In genomic region chr12:100253437-100253836, GRCh38 we compare ENCODE assay signal across 28 cellular contexts. TPM values are rescaled to one million over a fixed set of nuclear protein-coding genes. Genes with fewer than 3 reads are reported as not detected.
"Had no signal": no experiment of that assay in that cellular context is flagged by ENCODE, and none has a peak within 500 bp of the region (broad histone marks: within the 10 kb centered on the region; RNA-seq: fewer than 3 reads in every experiment).

No MANE protein-coding gene starts in this region.

- ATAC-seq: activated T-helper 17 cell treated with anti-CD3 and anti-CD28 coated beads, Interleukin-2, amount 50 U/mL, for 72 hours; effector memory CD8-positive, alpha-beta T cell; foreskin keratinocyte; gastrocnemius medialis; WTC11 had no signal

- FAIRE-seq: astrocyte, bronchial epithelial cell had no signal

- DNase-seq: activated CD4-positive, alpha-beta memory T cell treated with anti-CD3 and anti-CD28 coated beads, Interleukin-2, amount 10 ng/mL, durations not matched to agents 7 days and 5 days; activated CD4-positive, alpha-beta T cell treated with anti-CD3 and anti-CD28 coated beads for 1 hour; activated CD4-positive, alpha-beta T cell treated with anti-CD3 and anti-CD28 coated beads for 4 hours; activated CD4-positive, alpha-beta T cell treated with anti-CD3 and anti-CD28 coated beads, Interleukin-2, amount 10 ng/mL, durations not matched to agents 7 days and 5 days; activated CD4-positive, alpha-beta T cell treated with anti-CD3 and anti-CD28 coated beads, Interleukin-2, amount 50 U/mL, for 4 hours; activated CD8-positive, alpha-beta memory T cell treated with anti-CD3 and anti-CD28 coated beads, Interleukin-2, amount 50 U/mL, for 48 hours; activated effector memory CD4-positive, alpha-beta T cell treated with Interleukin-2 at 50 U/mL for 16 hours; activated gamma-delta T cell treated with Interleukin-2 at 50 U/mL for 16 hours; activated naive CD4-positive, alpha-beta T cell treated with anti-CD3 and anti-CD28 coated beads, Interleukin-2, amount 50 U/mL, for 16 hours; activated naive CD4-positive, alpha-beta T cell treated with Interleukin-2 at 50 U/mL for 16 hours; activated T-cell treated with anti-CD3 and anti-CD28 coated beads for 4 hours; activated T-cell treated with anti-CD3 and anti-CD28 coated beads, Interleukin-2, amount 50 U/mL, for 24 hours; amniotic stem cell; anterior cingulate cortex; brain microvascular endothelial cell; dorsolateral prefrontal cortex; effector CD4-positive, alpha-beta T cell; effector memory CD8-positive, alpha-beta T cell; erythroblast; foreskin keratinocyte; gastrocnemius medialis; T-helper 2 cell had no signal

- H3K4me1 ChIP-seq: esophagus muscularis mucosa, foreskin keratinocyte, gastrocnemius medialis had no signal

- H3K4me3 ChIP-seq: coronary artery, dorsolateral prefrontal cortex, esophagus muscularis mucosa, gastrocnemius medialis had no signal

- H3K27ac ChIP-seq: brain microvascular endothelial cell, coronary artery, dorsolateral prefrontal cortex, esophagus muscularis mucosa, foreskin keratinocyte, gastrocnemius medialis had no signal

- H3K36me3 ChIP-seq: brain microvascular endothelial cell, esophagus muscularis mucosa, gastrocnemius medialis had no signal

- H3K27me3 ChIP-seq: brain microvascular endothelial cell, dorsolateral prefrontal cortex, esophagus muscularis mucosa, foreskin keratinocyte, gastrocnemius medialis had no signal

- H3K9me3 ChIP-seq: esophagus muscularis mucosa, gastrocnemius medialis had no signal

RNA-seq across cellular contexts. Expression of gene DEPDC4, which starts 13.4 kb away (rescaled TPM):
- total RNA-seq: gastrocnemius medialis had no signal
